In genomic region chr11:9738126-9738525, GRCh38 we compare ENCODE assay signal across 14 cellular contexts.
DNase-seq lines count a peak whose midpoint lies in the region; ATAC-seq, FAIRE-seq and TF ChIP-seq lines count a peak whose summit lies in the region.
"Had no signal": no experiment of that assay in that cellular context is flagged by ENCODE, and none has a peak within 500 bp of the region (broad histone marks: within the 10 kb centered on the region; RNA-seq: fewer than 3 reads in every experiment).

No MANE protein-coding gene starts in this region.

- no peak for TF ChIP-seq CTCF in Panc1 (IDR thresholded peaks at IDR 0.05)
- TF ChIP-seq CTCF in spleen (IDR thresholded peaks at IDR 0.05 in 8 of 11, conservative IDR thresholded peaks at IDR 0.05 in 3 of 11) = no peak

- H3K4me1 ChIP-seq in Panc1 (ENCODE audit: control insufficient read depth, insufficient read depth, low read length) (peaks cover 21% of the 10 kb centered on the region), spleen (peaks cover 16 to 52% (median 30%) of the 10 kb centered on the region in 6 donors)
- H3K4me1 ChIP-seq: HAP-1 had no signal

- H3K27ac ChIP-seq in Panc1 (ENCODE audit: low read length) (no peak overlapping the region), spleen (peak overlapping the region in 7 of 8 donors; percentile 48 to 82 (median 68))
- H3K27ac ChIP-seq: cardiac muscle cell had no signal

- intact Hi-C loops in Panc1 (cut with micrococcal nuclease; ENCODE audit: unreplicated experiment) = no loop called here
- intact Hi-C loops in left ventricle myocardium superior (cut with micrococcal nuclease) = no loop called here
- intact Hi-C loops in spleen (cut with DNase I; ENCODE audit: low total_unique reads) = no loop called here

- in situ Hi-C loops in Panc1 (cut with HindIII; ENCODE audit: low pct_unique_long_range_greater_than_20kb, low sequenced_read_pairs) = no loop called here
- in situ Hi-C loops in G401 (cut with HindIII; ENCODE audit: low sequenced_read_pairs) = no loop called here

- no peak overlapping the region for H3K4me3 Mint-ChIP-seq in natural killer cell treated with Interleukin-12 subunit alpha and Interleukin-12 subunit beta and Interleukin-15 and Interleukin-18, amount 100 ng/mL, for 72 hours

- H3K27ac Mint-ChIP-seq in natural killer cell treated with Interleukin-12 subunit alpha and Interleukin-12 subunit beta and Interleukin-15 and Interleukin-18, amount 100 ng/mL, for 72 hours = no peak overlapping the region

- peaks cover 22% of the 10 kb centered on the region for H3K36me3 Mint-ChIP-seq in natural killer cell treated with Interleukin-12 subunit alpha and Interleukin-12 subunit beta and Interleukin-15 and Interleukin-18, amount 100 ng/mL, for 72 hours

- peak; percentile 87 for FAIRE-seq in GM12892 (lab: Jason Lieb, UNC)
- FAIRE-seq: D721Med had no signal

- H3K36me3 ChIP-seq in Panc1 (ENCODE audit: control insufficient read depth, insufficient read depth, low read length) = peaks cover 35% of the 10 kb centered on the region
- H3K36me3 ChIP-seq in spleen = peaks cover 3 to 97% (median 66%) of the 10 kb centered on the region in 6 donors

- BruUV-seq in Panc1 (replicated peaks; lab: Mats Ljungman, UMichigan) = no TSS peak

- H3K27me3 ChIP-seq in Panc1 (ENCODE audit: control insufficient read depth, insufficient read depth, low read length) (no peaks in the 10 kb centered on the region), spleen (replicated peaks in 1 of 7) (no peaks in the 10 kb centered on the region)
- H3K27me3 ChIP-seq: cardiac muscle cell had no signal

- H3K9me3 ChIP-seq in Panc1 (ENCODE audit: control insufficient read depth, insufficient read depth, low read depth, low read length) = peaks cover 22% of the 10 kb centered on the region; the same call in 1 of the 2 replicates
- peaks cover 0 to 13% (median 10%) of the 10 kb centered on the region in 8 donors for H3K9me3 ChIP-seq in spleen
- H3K9me3 ChIP-seq: HAP-1 had no signal

- no peak for DNase-seq in GM12892 (ENCODE audit: insufficient read length)
- no peak for DNase-seq in Panc1 (ENCODE audit: low read depth, low spot score)
- no peak for DNase-seq in left ventricle myocardium superior
- DNase-seq in spleen = no peak
- DNase-seq in natural killer cell treated with Interleukin-12 subunit alpha and Interleukin-12 subunit beta and Interleukin-15 and Interleukin-18, amount 100 ng/mL, for 72 hours (ENCODE audit: low spot score) = no peak
- DNase-seq in G401 (ENCODE audit: low spot score) = no peak
- DNase-seq: activated naive CD4-positive, alpha-beta T cell treated with anti-CD3 and anti-CD28 coated beads, Interleukin-2, amount 50 U/mL, for 16 hours; NCI-H345; T1000 had no signal

- H3K9me3 Mint-ChIP-seq in natural killer cell treated with Interleukin-12 subunit alpha and Interleukin-12 subunit beta and Interleukin-15 and Interleukin-18, amount 100 ng/mL, for 72 hours = peaks cover 5% of the 10 kb centered on the region

- ATAC-seq in Panc1 (peak; percentile 56; the same call in 1 of the 2 replicates), left ventricle myocardium superior (peak; percentile 78), GM21723 (IDR thresholded peaks at IDR 0.05; ENCODE audit: unreplicated experiment) (no peak)
- ATAC-seq in natural killer cell treated with Interleukin-12 subunit alpha and Interleukin-12 subunit beta and Interleukin-15 and Interleukin-18, amount 100 ng/mL, for 72 hours = no peak
- ATAC-seq: esophagus mucosa had no signal

- TF ChIP-seq POLR2A in GM12892 (IDR thresholded peaks at IDR 0.05; ENCODE audit: low read depth, low read length) (no peak), spleen (IDR thresholded peaks at IDR 0.05) (no peak)

- POLR2A ChIA-PET in Panc1 (lab: Charles Lee) = no interaction called here

- CTCF ChIA-PET in Panc1 (lab: Charles Lee) = interaction anchor here (0.5 to 1.6 kb wide), 3 partner anchors 10 to 44 kb away, joined by 3 to 4 read pairs (median 3); no protein-coding TSS in a partner anchor

- no peaks in the 10 kb centered on the region for H3K27me3 Mint-ChIP-seq in natural killer cell treated with Interleukin-12 subunit alpha and Interleukin-12 subunit beta and Interleukin-15 and Interleukin-18, amount 100 ng/mL, for 72 hours

- 14 to 36% (median 23%) methylated on average over 3 of the region's 3 CpGs for WGBS in spleen, 5 donors

- H3K4me1 Mint-ChIP-seq in natural killer cell treated with Interleukin-12 subunit alpha and Interleukin-12 subunit beta and Interleukin-15 and Interleukin-18, amount 100 ng/mL, for 72 hours (ENCODE audit: low read depth in 2 of 2) = peaks cover 5 to 12% of the 10 kb centered on the region in 2 donors

- H3K4me3 ChIP-seq in Panc1 (ENCODE audit: low read depth in 2 of 2, low read length in 2 of 2) = no peak overlapping the region
- no peak overlapping the region for H3K4me3 ChIP-seq in spleen
- H3K4me3 ChIP-seq: cardiac muscle cell, HAP-1 had no signal

Comparison
In these comparisons a context has a peak if more than half of its experiments do, and no peak if none do; other contexts are left out.
1. ATAC-seq: peak in Panc1 (single experiment) and left ventricle myocardium superior (single experiment); none in natural killer cell treated with Interleukin-12 subunit alpha and Interleukin-12 subunit beta and Interleukin-15 and Interleukin-18, amount 100 ng/mL, for 72 hours (0 of 2) and GM21723 (single experiment).